In genomic region chr1:203480084-203480483, GRCh38 we compare ENCODE assay signal across 7 cellular contexts. TPM values are rescaled to one million over a fixed set of nuclear protein-coding genes. Genes with fewer than 3 reads are reported as not detected.
A peak's percentile ranks its signal among the peaks of the same experiment; 100 is the strongest.
DNase-seq lines count a peak whose midpoint lies in the region; ATAC-seq and TF ChIP-seq lines count a peak whose summit lies in the region.

No MANE protein-coding gene starts in this region.

- H3K27ac Mint-ChIP-seq in CD4-positive, alpha-beta memory T cell: peak overlapping the region in 1 of 7 donors; percentile 41

- DNase-seq in NCI-H226 (peak; percentile 55), colonic mucosa (no peak), mesendoderm (no peak), upper lobe of right lung (no peak), Karpas-422 (no peak)
- no peak for DNase-seq in CD4-positive, alpha-beta memory T cell

- H3K4me1 ChIP-seq in colonic mucosa (peaks cover 5% of the 10 kb centered on the region), mesendoderm (ENCODE audit: control insufficient read depth, low read depth, low read length) (peaks cover 4% of the 10 kb centered on the region), upper lobe of right lung (peaks cover 19% of the 10 kb centered on the region), Karpas-422 (ENCODE audit: low read length) (peaks cover 8% of the 10 kb centered on the region; the same call in 1 of the 2 replicates)
- peaks cover 7% of the 10 kb centered on the region for H3K4me1 ChIP-seq in CD4-positive, alpha-beta memory T cell (ENCODE audit: insufficient read depth, low read length)

- no peaks in the 10 kb centered on the region for H3K9me3 Mint-ChIP-seq in CD4-positive, alpha-beta memory T cell

- H3K36me3 Mint-ChIP-seq in CD4-positive, alpha-beta memory T cell: no peaks in the 10 kb centered on the region

- H4K8ac ChIP-seq in mesendoderm (ENCODE audit: low read depth, low read length): no peak overlapping the region

- H4K20me1 ChIP-seq in Karpas-422 (ENCODE audit: insufficient read depth, low read depth, low read length): no peaks in the 10 kb centered on the region

- no peak overlapping the region for H4K5ac ChIP-seq in mesendoderm (ENCODE audit: low read length)

- no peak overlapping the region for H2BK15ac ChIP-seq in mesendoderm (replicated peaks; ENCODE audit: low read depth)

- H3K79me1 ChIP-seq in mesendoderm (ENCODE audit: low read length): no peaks in the 10 kb centered on the region

- no peak overlapping the region for H2AK5ac ChIP-seq in mesendoderm (ENCODE audit: low read length)

- intact Hi-C loops in colonic mucosa (cut with DNase I): loop anchor here (10.0 kb wide), 1 partner anchor 215 kb away; no protein-coding TSS in a partner anchor
- intact Hi-C loops in upper lobe of right lung (cut with DNase I): loop anchor here (10.0 kb wide), 1 partner anchor 205 kb away; no protein-coding TSS in a partner anchor
- intact Hi-C loops in CD4-positive, alpha-beta memory T cell (cut with micrococcal nuclease): no loop called here

- H3K9me3 ChIP-seq in colonic mucosa: no peaks in the 10 kb centered on the region
- no peaks in the 10 kb centered on the region for H3K9me3 ChIP-seq in upper lobe of right lung
- H3K9me3 ChIP-seq in CD4-positive, alpha-beta memory T cell (ENCODE audit: control insufficient read depth in 1 of 2, low read length in 2 of 2): no peaks in the 10 kb centered on the region
- H3K9me3 ChIP-seq in Karpas-422 (ENCODE audit: low read length): no peaks in the 10 kb centered on the region

- peak overlapping the region; percentile 52 for H3K27ac ChIP-seq in colonic mucosa
- peak overlapping the region; percentile 13 for H3K27ac ChIP-seq in mesendoderm (ENCODE audit: low read depth, low read length)
- peak overlapping the region; percentile 60 for H3K27ac ChIP-seq in upper lobe of right lung
- no peak overlapping the region for H3K27ac ChIP-seq in CD4-positive, alpha-beta memory T cell (ENCODE audit: low read depth, low read length)
- no peak overlapping the region for H3K27ac ChIP-seq in Karpas-422 (ENCODE audit: low read length)

- H3K27me3 Mint-ChIP-seq in CD4-positive, alpha-beta memory T cell: peaks cover 6 to 12% of the 10 kb centered on the region in 2 donors

- TF ChIP-seq CTCF in colonic mucosa (IDR thresholded peaks at IDR 0.05) (no peak), upper lobe of right lung (IDR thresholded peaks at IDR 0.05) (no peak)

- H3K56ac ChIP-seq in mesendoderm (ENCODE audit: low read length): no peak overlapping the region

- no peak overlapping the region for H2BK5ac ChIP-seq in mesendoderm (ENCODE audit: low read length)

- H2BK120ac ChIP-seq in mesendoderm (ENCODE audit: low read depth, low read length): no peak overlapping the region

- H3K4me3 ChIP-seq in colonic mucosa (no peak overlapping the region), mesendoderm (ENCODE audit: low read length) (no peak overlapping the region), upper lobe of right lung (peak overlapping the region; percentile 46), Karpas-422 (ENCODE audit: low read length) (no peak overlapping the region)
- no peak overlapping the region for H3K4me3 ChIP-seq in CD4-positive, alpha-beta memory T cell (ENCODE audit: low read length in 2 of 2)

- no peak overlapping the region for H3K9ac ChIP-seq in colonic mucosa (ENCODE audit: low read depth in 2 of 2, low read length in 2 of 2)
- no peak overlapping the region for H3K9ac ChIP-seq in mesendoderm (ENCODE audit: low read length)
- no peak overlapping the region for H3K9ac ChIP-seq in Karpas-422 (ENCODE audit: low read length)

- no peak overlapping the region for H3K4me3 Mint-ChIP-seq in CD4-positive, alpha-beta memory T cell

- CTCF ChIA-PET in CD4-positive, alpha-beta memory T cell (lab: Charles Lee; ENCODE audit: partially characterized antibody): interaction anchor here (1.7 to 17.7 kb wide), 3 partner anchors 7 to 213 kb away, joined by 4 to 424 read pairs (median 37); no protein-coding TSS in a partner anchor

- H2AFZ ChIP-seq in Karpas-422 (ENCODE audit: low read length): no peak overlapping the region

- WGBS in mesendoderm (ENCODE audit: extremely low coverage, insufficient coverage, low lambda C conversion rate): no CpG with 5 or more reads among the region's 2 CpGs

- no peak overlapping the region for H3K23ac ChIP-seq in mesendoderm (ENCODE audit: low read length)

- no peaks in the 10 kb centered on the region for H3K79me2 ChIP-seq in mesendoderm (ENCODE audit: control insufficient read depth, insufficient read depth, low read length)
- H3K79me2 ChIP-seq in Karpas-422 (ENCODE audit: low read length): no peaks in the 10 kb centered on the region

- H3K4me1 Mint-ChIP-seq in CD4-positive, alpha-beta memory T cell: peaks cover 1 to 9% (median 6%) of the 10 kb centered on the region in 4 donors

- no peak overlapping the region for H3K18ac ChIP-seq in mesendoderm (ENCODE audit: low read length)

- H3K4me2 ChIP-seq in mesendoderm (ENCODE audit: low read length) (no peak overlapping the region), Karpas-422 (ENCODE audit: low read depth, low read length, poor library complexity, severe bottlenecking) (no peak overlapping the region)

- H3K9me2 ChIP-seq in Karpas-422 (replicated peaks; ENCODE audit: insufficient read depth, low read length): no peaks in the 10 kb centered on the region

- POLR2A ChIA-PET in CD4-positive, alpha-beta memory T cell (lab: Charles Lee; ENCODE audit: partially characterized antibody): no interaction called here

- no peak overlapping the region for H3K4ac ChIP-seq in mesendoderm (ENCODE audit: low read depth, low read length)

- H3K36me3 ChIP-seq in colonic mucosa (no peaks in the 10 kb centered on the region), mesendoderm (ENCODE audit: control insufficient read depth, insufficient read depth, low read length) (no peaks in the 10 kb centered on the region), upper lobe of right lung (peaks cover 5% of the 10 kb centered on the region), Karpas-422 (ENCODE audit: insufficient read depth, low read length) (no peaks in the 10 kb centered on the region)
- H3K36me3 ChIP-seq in CD4-positive, alpha-beta memory T cell (ENCODE audit: insufficient read depth, low read length): no peaks in the 10 kb centered on the region

- ATAC-seq in upper lobe of right lung (peak; percentile 33), HG02798 (IDR thresholded peaks at IDR 0.05; ENCODE audit: poor library complexity, unreplicated experiment) (no peak)

- no peaks in the 10 kb centered on the region for H3K27me3 ChIP-seq in colonic mucosa
- no peaks in the 10 kb centered on the region for H3K27me3 ChIP-seq in mesendoderm (ENCODE audit: insufficient read depth, low read length, poor library complexity)
- no peaks in the 10 kb centered on the region for H3K27me3 ChIP-seq in upper lobe of right lung
- peaks cover 9% of the 10 kb centered on the region for H3K27me3 ChIP-seq in CD4-positive, alpha-beta memory T cell (ENCODE audit: insufficient read depth, low read length)
- H3K27me3 ChIP-seq in Karpas-422 (ENCODE audit: low read length): no peaks in the 10 kb centered on the region

RNA-seq across cellular contexts. Expression of gene PRELP, which starts 4.5 kb away (rescaled TPM):
- total RNA-seq in colonic mucosa (1 to 10 TPM; 2.4 to 9.3 TPM), upper lobe of right lung (91.8 TPM)
- 0.04 TPM for polyA plus RNA-seq in mesendoderm (2013, experiment 1 of 2)
- polyA plus RNA-seq in mesendoderm (2013, experiment 2 of 2): 0.04 TPM
- not detected for total RNA-seq in CD4-positive, alpha-beta memory T cell
- not detected for polyA plus RNA-seq in CD4-positive, alpha-beta memory T cell
- not detected in 2 replicates for total RNA-seq in Karpas-422 (2014; rRNA removed; shearing (Covaris generic); ENCODE audit: low replicate concordance)

RNA-seq across cellular contexts. Expression of gene OPTC, which starts 13.9 kb away (rescaled TPM):
- not detected for total RNA-seq in colonic mucosa
- polyA plus RNA-seq in mesendoderm (2013, experiment 1 of 2): 0.42 TPM
- polyA plus RNA-seq in mesendoderm (2013, experiment 2 of 2): 0.55 TPM
- total RNA-seq in upper lobe of right lung: not detected
- not detected for total RNA-seq in CD4-positive, alpha-beta memory T cell
- not detected for polyA plus RNA-seq in CD4-positive, alpha-beta memory T cell
- not detected in 2 replicates for total RNA-seq in Karpas-422 (2014; rRNA removed; shearing (Covaris generic); ENCODE audit: low replicate concordance)

Comparison
In these comparisons a context has a peak if more than half of its experiments do, and no peak if none do; other contexts are left out.
1. H3K27ac ChIP-seq: peak in colonic mucosa (single experiment), mesendoderm (single experiment) and upper lobe of right lung (single experiment); none in CD4-positive, alpha-beta memory T cell (single experiment) and Karpas-422 (single experiment).